ENCODE assay signal across 11 cellular contexts in the genomic region with DNA sequence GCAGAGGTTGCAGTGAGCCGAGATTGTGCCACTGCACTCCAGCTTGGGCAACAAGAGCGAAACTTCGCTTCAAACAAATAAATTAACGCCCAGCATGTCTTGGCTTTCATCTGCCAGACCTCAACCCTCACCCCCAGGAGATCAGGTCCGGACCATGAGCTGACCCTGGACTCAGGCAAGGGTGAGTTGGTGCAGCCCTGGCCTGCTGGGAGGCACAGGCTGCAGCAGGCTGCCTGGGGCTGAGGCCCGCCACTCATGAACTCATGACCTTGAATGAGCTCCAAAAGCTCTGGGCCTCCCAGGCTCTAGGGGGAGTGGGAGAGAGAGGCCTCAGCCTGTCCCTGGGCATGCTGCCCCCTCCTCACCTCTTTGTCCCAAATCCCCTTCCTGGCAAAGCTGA. TPM values are rescaled to one million over a fixed set of nuclear protein-coding genes. Genes with fewer than 3 reads are reported as not detected.
A peak's percentile ranks its signal among the peaks of the same experiment; 100 is the strongest.
DNase-seq lines count a peak whose midpoint lies in the region; ATAC-seq, FAIRE-seq and TF ChIP-seq lines count a peak whose summit lies in the region.
"Not testable (repeated sequence)": the region's sequence is repeated elsewhere in the genome, so short reads cannot be mapped to it uniquely, and the experiment has no call there.
"Had no signal": no experiment of that assay in that cellular context is flagged by ENCODE, and none has a peak within 500 bp of the region (broad histone marks: within the 10 kb centered on the region; RNA-seq: fewer than 3 reads in every experiment).

No MANE protein-coding gene starts in this region.

- H2AFZ ChIP-seq in GM23338; OCI-LY1 (ENCODE audit: low read length): not testable (repeated sequence)

- CTCF ChIA-PET in A549 (lab: Yijun Ruan, JAX); WTC11 (lab: Charles Lee): not testable (repeated sequence)

- not testable (repeated sequence) for H3K9me2 ChIP-seq in GM23338 (ENCODE audit: insufficient read depth); OCI-LY1 (ENCODE audit: low read depth, low read length)

- intact Hi-C loops in left ventricle myocardium superior (cut with micrococcal nuclease), result not testable (repeated sequence)

- not testable (repeated sequence) for TF ChIP-seq CTCF in A549 (IDR thresholded peaks at IDR 0.05); GM23338 (conservative IDR thresholded peaks at IDR 0.05; ENCODE audit: low read depth in 2 of 2); OCI-LY1 (IDR thresholded peaks at IDR 0.05; ENCODE audit: low read length); WTC11 (IDR thresholded peaks at IDR 0.05); neutrophil (IDR thresholded peaks at IDR 0.05); suprapubic skin (IDR thresholded peaks at IDR 0.05)

- not testable (repeated sequence) for H3K9ac ChIP-seq in OCI-LY1 (ENCODE audit: low read length)

- H3K27me3 ChIP-seq in GM23338 (ENCODE audit: insufficient read depth); OCI-LY1 (ENCODE audit: insufficient read depth, low read length); neutrophil; suprapubic skin: not testable (repeated sequence)

- not testable (repeated sequence) for H3K4me1 Mint-ChIP-seq in GM23338, WTC11

- DNase-seq in A549 (ENCODE audit: low read depth in 1 of 2, low spot score in 1 of 2) (peak in 1 of 2 experiments; percentile 0), GM23338 (ENCODE audit: low spot score) (peak; percentile 5), WTC11 (ENCODE audit: low spot score) (peak; percentile 23), left ventricle myocardium superior (peak; percentile 25), left kidney (ENCODE audit: low read depth, low spot score) (peak; percentile 0), suprapubic skin (ENCODE audit: low spot score in 2 of 2) (peak; percentile 40 to 77)

- POLR2A ChIA-PET in A549 (lab: Yijun Ruan, JAX); WTC11 (lab: Charles Lee): not testable (repeated sequence)

- not testable (repeated sequence) for H3K36me3 Mint-ChIP-seq in GM23338 (ENCODE audit: low read depth); WTC11

- not testable (repeated sequence) for TF ChIP-seq RAD21 in A549 (conservative IDR thresholded peaks at IDR 0.05 in 1 of 2, IDR thresholded peaks at IDR 0.05 in 1 of 2)

- not testable (repeated sequence) for H3K27ac ChIP-seq in A549; GM23338 (ENCODE audit: low read depth); suprapubic skin
- H3K27ac ChIP-seq in OCI-LY1 (ENCODE audit: low read depth, low read length, poor library complexity, severe bottlenecking) (peak overlapping the region; percentile 69), neutrophil (peak overlapping the region; percentile 47)

- not testable (repeated sequence) for H3K4me3 ChIP-seq in A549; GM23338; OCI-LY1 (ENCODE audit: low read depth, low read length, poor library complexity, severe bottlenecking); neutrophil (ENCODE audit: low read depth in 1 of 2, low read length in 1 of 2); suprapubic skin

- TF ChIP-seq EP300 in A549 (IDR thresholded peaks at IDR 0.05); suprapubic skin (IDR thresholded peaks at IDR 0.05): not testable (repeated sequence)

- H3K27ac Mint-ChIP-seq in GM23338, WTC11: not testable (repeated sequence)

- H4K20me1 ChIP-seq in GM23338 (replicated peaks; ENCODE audit: insufficient read depth); OCI-LY1 (ENCODE audit: insufficient read depth, low read length): not testable (repeated sequence)

- not testable (repeated sequence) for H3K36me3 ChIP-seq in GM23338 (ENCODE audit: insufficient read depth); OCI-LY1 (ENCODE audit: insufficient read depth, low read length); neutrophil; suprapubic skin

- H3F3A ChIP-seq in GM23338 (replicated peaks; ENCODE audit: low read depth); OCI-LY1 (ENCODE audit: insufficient read depth, low read length): not testable (repeated sequence)

- ATAC-seq in A549, result peak; percentile 12 to 25; a peak in 2 of 6 replicates
- ATAC-seq in GM23338, result peak; percentile 94
- ATAC-seq in WTC11, result peak; percentile 86
- ATAC-seq in left ventricle myocardium superior, result not testable (repeated sequence)

- H3K27me3 Mint-ChIP-seq in GM23338 (ENCODE audit: insufficient read depth, low read depth, poor library complexity); WTC11 (ENCODE audit: low read depth): not testable (repeated sequence)

- H3K79me2 ChIP-seq in GM23338 (replicated peaks; ENCODE audit: insufficient read depth); OCI-LY1 (ENCODE audit: insufficient read depth, low read length): not testable (repeated sequence)

- not testable (repeated sequence) for H3K9me3 ChIP-seq in A549; OCI-LY1 (ENCODE audit: low read length); neutrophil; suprapubic skin

- not testable (repeated sequence) for H3K4me3 Mint-ChIP-seq in GM23338, WTC11

- H3K4me1 ChIP-seq in A549; GM23338 (ENCODE audit: insufficient read depth); OCI-LY1 (ENCODE audit: insufficient read depth, low read length, severe bottlenecking); suprapubic skin: not testable (repeated sequence)
- H3K4me1 ChIP-seq in neutrophil (ENCODE audit: control insufficient read depth in 1 of 2, insufficient read depth in 1 of 2, low read depth in 1 of 2, low read length in 1 of 2), result peaks cover 14 to 21% of the 10 kb centered on the region in 2 experiments

- FAIRE-seq in A549 (lab: Jason Lieb, UNC), result not testable (repeated sequence)

- not testable (repeated sequence) for TF ChIP-seq POLR2A in A549 (IDR thresholded peaks at IDR 0.05; ENCODE audit: low read length); suprapubic skin (IDR thresholded peaks at IDR 0.05)

- 88% methylated on average over 6 of the region's 6 CpGs for WGBS in A549 (ENCODE audit: missing lambda C conversion rate)
- no CpG with 5 or more reads among the region's 6 CpGs for WGBS in suprapubic skin

- not testable (repeated sequence) for H3K4me2 ChIP-seq in A549; GM23338; OCI-LY1 (ENCODE audit: low read length)

- H3K9me3 Mint-ChIP-seq in GM23338, WTC11: not testable (repeated sequence)

RNA-seq across cellular contexts. Expression of a gene that starts 1.7 kb away (rescaled TPM):
- polyA plus RNA-seq in A549 (2011; rRNA removed), result not detected in 2 replicates
- polyA plus RNA-seq in A549 (2012; cell fraction: cytosol; rRNA removed), result 0.04 TPM in 1 of 2 replicates, not detected in the other
- 0.11 and 0.29 TPM in 2 replicates for polyA plus RNA-seq in A549 (2012; cell fraction: nucleus; rRNA removed)
- 0.04 TPM in 1 of 3 replicates, not detected in the others for polyA plus RNA-seq in A549 (2017; fragmentation: RNase III; extraction: RNeasy Plus Mini Kit Qiagen cat#74134 plus additional on column Dnase treatment)
- 0.17 TPM in 1 of 2 replicates, not detected in the other for polyA minus RNA-seq in A549 (2011; rRNA and poly(A)+ RNA removed)
- total RNA-seq in GM23338 (2014; rRNA removed; shearing (Covaris generic)), result 0.49 and 1.0 TPM in 2 replicates
- 1.4 and 3.1 TPM in 2 replicates for polyA plus RNA-seq in GM23338 (2016; fragmentation: Nextera tagmentation; extraction: Ambion mirVana)
- 0.50 to 0.68 TPM (median 0.66 TPM) in 3 replicates for total RNA-seq in WTC11 (2021)
- total RNA-seq in left ventricle myocardium superior, result 3.9 TPM
- not detected for total RNA-seq in suprapubic skin
- total RNA-seq: G401, HFFc6, HT1080 had no signal
